15 cellular contexts compared by ENCODE assay signal in the genomic region with DNA sequence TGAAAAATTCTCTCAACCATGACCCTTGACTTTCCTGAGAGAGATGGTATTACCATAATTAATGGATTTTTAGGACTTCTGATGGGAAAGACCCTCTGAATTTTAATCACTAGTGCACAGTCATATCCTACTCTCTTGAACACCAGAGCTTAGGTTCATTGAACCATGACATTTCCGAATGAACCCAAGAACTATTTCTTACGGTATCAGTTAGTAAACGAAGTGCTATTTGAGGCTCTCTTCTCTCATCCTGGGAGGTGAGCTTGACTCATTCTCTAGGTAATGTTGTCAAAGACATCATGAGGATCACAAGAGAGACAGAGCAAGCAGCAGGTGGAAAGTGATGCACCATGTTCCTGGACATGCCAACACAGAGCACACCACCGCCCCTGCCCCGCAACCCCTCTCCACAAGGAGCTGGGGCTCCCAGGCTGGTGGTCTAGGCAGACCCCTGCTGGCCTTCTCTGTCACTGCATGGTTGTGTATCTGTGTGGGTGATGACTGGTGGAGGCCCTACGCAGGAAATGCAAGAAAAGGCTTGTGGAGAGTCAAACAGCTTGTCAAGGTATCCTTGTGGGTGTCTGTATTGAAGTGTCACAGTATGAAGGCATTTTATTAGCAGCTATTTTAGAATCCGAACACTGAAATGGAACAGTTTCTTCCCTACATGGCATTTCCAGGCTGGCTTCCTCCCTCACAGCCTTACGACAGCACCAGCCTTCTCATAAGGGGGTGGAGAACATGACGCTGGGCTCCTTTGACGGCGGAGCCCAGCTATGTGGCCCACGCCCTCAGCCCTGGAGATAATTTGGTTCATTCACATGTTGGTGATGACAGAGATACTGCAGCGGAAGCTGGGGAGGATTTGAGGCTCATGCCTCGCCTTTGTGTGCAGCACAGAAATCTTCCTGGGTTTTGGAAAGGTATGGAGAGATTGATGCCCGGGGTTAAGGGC.
DNase-seq lines count a peak whose midpoint lies in the region; ATAC-seq, FAIRE-seq and TF ChIP-seq lines count a peak whose summit lies in the region.
"Had no signal": no experiment of that assay in that cellular context is flagged by ENCODE, and none has a peak within 500 bp of the region (broad histone marks: within the 10 kb centered on the region; RNA-seq: fewer than 3 reads in every experiment).

No MANE protein-coding gene starts in this region.

- in situ Hi-C loops in GM23248 (cut with MboI) (loop anchor here (25.0 kb wide), 1 partner anchor 555 kb away; no protein-coding TSS in a partner anchor), GM12878 (cut with MboI) (no loop called here)

- H3K9me3 ChIP-seq in GM23248 (ENCODE audit: low read depth) (no peaks in the 10 kb centered on the region), GM12878 (replicated peaks; ENCODE audit: control insufficient read depth, insufficient read depth, low read length) (no peaks in the 10 kb centered on the region)

- H3F3A ChIP-seq in GM23248 (ENCODE audit: insufficient read depth) = no peaks in the 10 kb centered on the region

- 31% methylated on average over 15 of the region's 15 CpGs for WGBS in GM23248 (ENCODE audit: low coverage in 1 of 2, low lambda C conversion rate in 2 of 2, missing lambda C conversion rate in 2 of 2), 2 experiments
- WGBS in GM12878 (ENCODE audit: insufficient coverage, insufficient replicate concordance, low lambda C conversion rate, missing lambda C conversion rate) = 37% methylated on average over 15 of the region's 15 CpGs

- no TSS peak for BruUV-seq in GM12878 (replicated peaks; lab: Mats Ljungman, UMichigan)

- H3K4me3 ChIP-seq in GM23248 (no peak overlapping the region), GM12878 (no peak overlapping the region)

- H4K20me1 ChIP-seq in GM23248 (ENCODE audit: insufficient read depth) (no peaks in the 10 kb centered on the region), GM12878 (ENCODE audit: control insufficient read depth, insufficient read depth) (no peaks in the 10 kb centered on the region)

- no peaks in the 10 kb centered on the region for H3K36me3 ChIP-seq in GM23248 (ENCODE audit: low read depth)
- H3K36me3 ChIP-seq in GM12878 (ENCODE audit: control insufficient read depth in 2 of 2, insufficient read depth in 2 of 2, low read length in 1 of 2) = no peaks in the 10 kb centered on the region

- H3K27me3 ChIP-seq in GM23248 (replicated peaks; ENCODE audit: insufficient read depth) (no peaks in the 10 kb centered on the region), GM12878 (replicated peaks in 1 of 2; ENCODE audit: control insufficient read depth in 2 of 2, insufficient read depth in 2 of 2, low read length in 1 of 2) (no peaks in the 10 kb centered on the region)

- TF ChIP-seq POLR2A in GM12878 (IDR thresholded peaks at IDR 0.05; ENCODE audit: low read depth, low read length) = no peak

- H3K4me1 Mint-ChIP-seq in activated T-cell treated with anti-CD3 and anti-CD28 coated beads, Interleukin-2, amount 50 U/mL, for 4 hours (ENCODE audit: low read depth) = no peaks in the 10 kb centered on the region
- H3K4me1 Mint-ChIP-seq: T-helper 17 cell had no signal

- peak; percentile 24 to 44 (median 33); a peak in 5 of 6 replicates for TF ChIP-seq CTCF in GM12878 (IDR thresholded peaks at IDR 0.05 in 2 of 3, conservative IDR thresholded peaks at IDR 0.05 in 1 of 3; ENCODE audit: control insufficient read depth in 2 of 3, extremely low read depth in 1 of 3, insufficient read depth in 1 of 3, low read depth in 3 of 3, low read length in 3 of 3)

- H3K27ac ChIP-seq in GM23248 (no peak overlapping the region), GM12878 (ENCODE audit: control insufficient read depth, insufficient read depth) (no peak overlapping the region)

- H3K4me1 ChIP-seq in GM23248 (ENCODE audit: insufficient read depth) (no peaks in the 10 kb centered on the region), GM12878 (ENCODE audit: control insufficient read depth, insufficient read depth, low read length) (peaks cover 5% of the 10 kb centered on the region)

- intact Hi-C loops in GM12878 (cut with micrococcal nuclease; ENCODE audit: unreplicated experiment) = no loop called here

- TF ChIP-seq EP300 in GM12878 (IDR thresholded peaks at IDR 0.05; ENCODE audit: borderline replicate concordance in 1 of 2, control insufficient read depth in 1 of 2, low read depth in 2 of 2, low read length in 2 of 2) = no peak

- no peaks in the 10 kb centered on the region for H3K36me3 Mint-ChIP-seq in activated T-cell treated with anti-CD3 and anti-CD28 coated beads, Interleukin-2, amount 50 U/mL, for 4 hours (ENCODE audit: insufficient read depth)

- SMC1A ChIA-PET in GM12878 (lab: Charles Lee; ENCODE audit: uncharacterized antibody, unreplicated experiment) = interaction anchor here (0.6 to 1.4 kb wide), 7 partner anchors 11 to 952 kb away, joined by 3 to 4 read pairs (median 3); no protein-coding TSS in a partner anchor

- no peak overlapping the region for H2AFZ ChIP-seq in GM23248
- H2AFZ ChIP-seq in GM12878 (ENCODE audit: control insufficient read depth, low read depth, low read length) = no peak overlapping the region

- H3K4me2 ChIP-seq in GM23248 (ENCODE audit: unreplicated experiment) = no peak overlapping the region
- H3K4me2 ChIP-seq in GM12878 (ENCODE audit: control insufficient read depth, insufficient read depth) = no peak overlapping the region

- POLR2A ChIA-PET in GM12878 (lab: Charles Lee) = no interaction called here

- RAD21 ChIA-PET in GM12878 (lab: Charles Lee; ENCODE audit: unreplicated experiment) = interaction anchor here (1.2 to 1.5 kb wide), 2 partner anchors 169 to 269 kb away, joined by 3 read pairs; no protein-coding TSS in a partner anchor

- peak; percentile 82 for DNase-seq in Ammon's horn (ENCODE audit: low spot score)
- peak; percentile 52 for DNase-seq in GM23248
- no peak for DNase-seq in GM12878 (ENCODE audit: low read depth, low spot score)
- DNase-seq in islet precursor cell = peak; percentile 79
- no peak for DNase-seq in activated T-cell treated with anti-CD3 and anti-CD28 coated beads, Interleukin-2, amount 50 U/mL, for 4 hours
- no peak for DNase-seq in NCI-H187 treated with DMSO at 0.1 percent for 48 hours (lab: John Stamatoyannopoulos, UW)
- DNase-seq: EL; GOT3; NCI-H187; OCI-M1; stimulated activated CD4-positive, alpha-beta T cell treated with anti-CD3 and anti-CD28 coated beads, Interleukin-15, amount 100 ng/mL, for 24 hours; T-helper 17 cell had no signal

- no peaks in the 10 kb centered on the region for H3K9me2 ChIP-seq in GM23248 (ENCODE audit: insufficient read depth)

- H3K79me2 ChIP-seq in GM23248 (ENCODE audit: insufficient read depth) (no peaks in the 10 kb centered on the region), GM12878 (ENCODE audit: control insufficient read depth, insufficient read depth, low read length) (no peaks in the 10 kb centered on the region)

- CTCF ChIA-PET in GM12878 (lab: Yijun Ruan, JAX) = interaction anchor here (0.7 to 1.8 kb wide), 9 partner anchors 13 to 568 kb away, joined by 3 to 5 read pairs (median 4); no protein-coding TSS in a partner anchor

- H3K4me3 Mint-ChIP-seq in activated T-cell treated with anti-CD3 and anti-CD28 coated beads, Interleukin-2, amount 50 U/mL, for 4 hours = no peak overlapping the region
- H3K4me3 Mint-ChIP-seq: T-helper 17 cell had no signal

- H3K9me3 Mint-ChIP-seq in activated T-cell treated with anti-CD3 and anti-CD28 coated beads, Interleukin-2, amount 50 U/mL, for 4 hours = no peaks in the 10 kb centered on the region

- peak; percentile 28; the same call in 1 of the 2 replicates for TF ChIP-seq RAD21 in GM12878 (IDR thresholded peaks at IDR 0.05; ENCODE audit: insufficient read depth, low read depth, low read length)

- peaks cover 13% of the 10 kb centered on the region for H3K27me3 Mint-ChIP-seq in activated T-cell treated with anti-CD3 and anti-CD28 coated beads, Interleukin-2, amount 50 U/mL, for 4 hours (ENCODE audit: low read depth)

- no peak for FAIRE-seq in GM12878 (lab: Jason Lieb, UNC)

- ATAC-seq in GM12878 = peak; percentile 77
- ATAC-seq in activated T-cell treated with anti-CD3 and anti-CD28 coated beads, Interleukin-2, amount 50 U/mL, for 4 hours = no peak
- ATAC-seq in GM21786 (IDR thresholded peaks at IDR 0.05; ENCODE audit: unreplicated experiment) = no peak
- no peak for ATAC-seq in HG03378 (IDR thresholded peaks at IDR 0.05; ENCODE audit: unreplicated experiment)
- ATAC-seq: left lobe of liver, T-helper 17 cell had no signal

- H3K9ac ChIP-seq in GM23248 (no peak overlapping the region), GM12878 (ENCODE audit: control insufficient read depth, insufficient read depth, low read length) (no peak overlapping the region)

TF ChIP-seq in GM12878, 131 proteins besides CTCF, POLR2A, EP300 and RAD21:
- peak; percentile 35; the same call in 1 of the 2 replicates for TF ChIP-seq PAX5 (IDR thresholded peaks at IDR 0.05; ENCODE audit: borderline replicate concordance, low read depth, low read length)
- TF ChIP-seq, protein P1, sequence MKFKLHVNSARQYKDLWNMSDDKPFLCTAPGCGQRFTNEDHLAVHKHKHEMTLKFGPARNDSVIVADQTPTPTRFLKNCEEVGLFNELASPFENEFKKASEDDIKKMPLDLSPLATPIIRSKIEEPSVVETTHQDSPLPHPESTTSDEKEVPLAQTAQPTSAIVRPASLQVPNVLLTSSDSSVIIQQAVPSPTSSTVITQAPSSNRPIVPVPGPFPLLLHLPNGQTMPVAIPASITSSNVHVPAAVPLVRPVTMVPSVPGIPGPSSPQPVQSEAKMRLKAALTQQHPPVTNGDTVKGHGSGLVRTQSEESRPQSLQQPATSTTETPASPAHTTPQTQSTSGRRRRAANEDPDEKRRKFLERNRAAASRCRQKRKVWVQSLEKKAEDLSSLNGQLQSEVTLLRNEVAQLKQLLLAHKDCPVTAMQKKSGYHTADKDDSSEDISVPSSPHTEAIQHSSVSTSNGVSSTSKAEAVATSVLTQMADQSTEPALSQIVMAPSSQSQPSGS (IDR thresholded peaks at IDR 0.05; ENCODE audit: low read length) = peak; percentile 44; the same call in 1 of the 2 replicates
- no peak for TF ChIP-seq FOXK2 (IDR thresholded peaks at IDR 0.05)
- peak; percentile 37; the same call in 1 of the 2 replicates for TF ChIP-seq JUNB (IDR thresholded peaks at IDR 0.05)
- TF ChIP-seq NFIC (IDR thresholded peaks at IDR 0.05; ENCODE audit: low read depth, low read length) = peak; percentile 40; the same call in 1 of the 2 replicates

Comparison
In these comparisons a context has a peak if more than half of its experiments do, and no peak if none do; other contexts are left out.
1. DNase-seq: peak in Ammon's horn (single experiment), GM23248 (single experiment) and islet precursor cell (single experiment); none in GM12878 (single experiment), activated T-cell treated with anti-CD3 and anti-CD28 coated beads, Interleukin-2, amount 50 U/mL, for 4 hours (single experiment) and NCI-H187 treated with DMSO at 0.1 percent for 48 hours (single experiment).